In the genomic region with DNA sequence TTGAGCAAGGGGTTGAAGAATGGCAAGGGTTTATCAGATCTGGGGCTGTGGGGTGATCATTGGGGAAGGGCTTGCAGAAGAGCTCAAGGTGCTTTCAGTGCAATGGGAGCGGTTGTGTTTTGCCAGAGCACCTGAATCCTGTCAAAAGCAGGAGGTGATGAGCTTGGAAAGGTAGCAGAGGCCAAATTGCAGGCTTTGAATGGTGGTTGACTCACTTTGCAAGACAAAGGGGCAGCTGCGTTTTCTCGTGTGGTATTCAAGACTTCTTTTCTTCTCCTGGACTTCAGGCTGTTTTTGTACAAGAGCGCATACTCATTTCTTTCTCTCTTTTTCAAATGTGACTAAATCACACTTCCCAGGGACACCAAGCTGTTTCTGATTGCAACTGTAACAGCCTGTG, we compare ENCODE assay signal across 23 cellular contexts. TPM values are rescaled to one million over a fixed set of nuclear protein-coding genes. Genes with fewer than 3 reads are reported as not detected.
DNase-seq lines count a peak whose midpoint lies in the region; ATAC-seq, FAIRE-seq and TF ChIP-seq lines count a peak whose summit lies in the region.
"Had no signal": no experiment of that assay in that cellular context is flagged by ENCODE, and none has a peak within 500 bp of the region (broad histone marks: within the 10 kb centered on the region; RNA-seq: fewer than 3 reads in every experiment).

No MANE protein-coding gene starts in this region.

- H4K20me1 ChIP-seq in HepG2 (ENCODE audit: insufficient read depth, low read length), result no peaks in the 10 kb centered on the region

- ATAC-seq in HepG2 (no peak), right lobe of liver (no peak), GM21737 (IDR thresholded peaks at IDR 0.05; ENCODE audit: unreplicated experiment) (no peak), HG02588 (IDR thresholded peaks at IDR 0.05; ENCODE audit: unreplicated experiment) (no peak)
- ATAC-seq in activated T-helper 17 cell treated with anti-CD3 and anti-CD28 coated beads, Interleukin-2, amount 50 U/mL, for 72 hours (replicated peaks), result no peak
- ATAC-seq: pancreas, T-cell had no signal

- H3K4me1 ChIP-seq in HepG2 (ENCODE audit: insufficient read depth, low read length) (no peaks in the 10 kb centered on the region), right lobe of liver (no peaks in the 10 kb centered on the region)
- H3K4me1 ChIP-seq: breast epithelium, pancreas had no signal

- H3K27me3 Mint-ChIP-seq in activated T-helper 17 cell treated with anti-CD3 and anti-CD28 coated beads, Interleukin-2, amount 50 U/mL, for 72 hours, result no peaks in the 10 kb centered on the region
- H3K27me3 Mint-ChIP-seq: activated CD4-positive, alpha-beta T cell treated with anti-CD3 and anti-CD28 coated beads, Interleukin-2, amount 10 ng/mL, durations not matched to agents 7 days and 5 days; T-cell had no signal

- TF ChIP-seq RAD21 in HepG2 (CRISPR knock-in tag; IDR thresholded peaks at IDR 0.05), result no peak

- in situ Hi-C loops in HepG2 (cut with HindIII; ENCODE audit: extremely low pct_ligation_motif_present, low pct_unique_long_range_greater_than_20kb), result no loop called here

- intact Hi-C loops in HepG2 (cut with micrococcal nuclease; ENCODE audit: unreplicated experiment), result no loop called here
- intact Hi-C loops in right lobe of liver (cut with DNase I), result no loop called here

- H3K4me3 ChIP-seq in HepG2 (replicated peaks in 1 of 3; ENCODE audit: insufficient read depth in 1 of 3, low read depth in 2 of 3, low read length in 3 of 3), result no peak overlapping the region
- no peak overlapping the region for H3K4me3 ChIP-seq in right lobe of liver
- H3K4me3 ChIP-seq: breast epithelium, pancreas, sigmoid colon, vagina had no signal

- DNase-seq in HepG2 (ENCODE audit: low spot score) (no peak), right lobe of liver (no peak), iPS-NIHi7 (ENCODE audit: extremely low spot score) (peak; percentile 40), GM10266 (ENCODE audit: extremely low spot score) (no peak), activated gamma-delta T cell treated with Interleukin-2 at 50 U/mL for 16 hours (no peak)
- DNase-seq: ACHN; activated CD4-positive, alpha-beta T cell treated with anti-CD3 and anti-CD28 coated beads, Interleukin-2, amount 10 ng/mL, durations not matched to agents 7 days and 5 days; activated effector memory CD4-positive, alpha-beta T cell treated with anti-CD3 and anti-CD28 coated beads, Interleukin-2, amount 50 U/mL, for 16 hours; C1 segment of cervical spinal cord; GDM1; mesenchymal stem cell; NCI-H82; pancreas; sigmoid colon; T-cell had no signal

- H3K36me3 Mint-ChIP-seq in activated T-helper 17 cell treated with anti-CD3 and anti-CD28 coated beads, Interleukin-2, amount 50 U/mL, for 72 hours (ENCODE audit: low read depth), result peaks cover 100% of the 10 kb centered on the region

- H3K4me1 Mint-ChIP-seq in activated T-helper 17 cell treated with anti-CD3 and anti-CD28 coated beads, Interleukin-2, amount 50 U/mL, for 72 hours, result no peaks in the 10 kb centered on the region
- H3K4me1 Mint-ChIP-seq: activated CD4-positive, alpha-beta T cell treated with anti-CD3 and anti-CD28 coated beads, Interleukin-2, amount 10 ng/mL, durations not matched to agents 7 days and 5 days; T-cell had no signal

- H3K36me3 ChIP-seq in HepG2 (replicated peaks in 1 of 2; ENCODE audit: control insufficient read depth in 1 of 2, insufficient read depth in 2 of 2, low read length in 2 of 2) (peaks cover 79 to 98% of the 10 kb centered on the region in 2 experiments), right lobe of liver (peaks cover 10 to 100% (median 64%) of the 10 kb centered on the region in 4 donors)
- H3K36me3 ChIP-seq: breast epithelium had no signal

- POLR2A ChIA-PET in HepG2 (lab: Yijun Ruan, JAX), result no interaction called here

- TF ChIP-seq CTCF in HepG2 (CRISPR knock-in tag; IDR thresholded peaks at IDR 0.05) (no peak), right lobe of liver (IDR thresholded peaks at IDR 0.05) (no peak), GM10266 (IDR thresholded peaks at IDR 0.05; ENCODE audit: control insufficient read depth, insufficient read depth, low read depth, missing control alignments) (no peak)

- BruUV-seq in HepG2 (replicated peaks; lab: Mats Ljungman, UMichigan), result no TSS peak

- no peak overlapping the region for H3K4me3 Mint-ChIP-seq in activated T-helper 17 cell treated with anti-CD3 and anti-CD28 coated beads, Interleukin-2, amount 50 U/mL, for 72 hours
- H3K4me3 Mint-ChIP-seq: activated CD4-positive, alpha-beta T cell treated with anti-CD3 and anti-CD28 coated beads, Interleukin-2, amount 10 ng/mL, durations not matched to agents 7 days and 5 days; T-cell had no signal

- H3K4me2 ChIP-seq in HepG2 (ENCODE audit: low read depth, low read length), result no peak overlapping the region

- 100% methylated on average over 4 of the region's 4 CpGs for WGBS in HepG2 (ENCODE audit: low lambda C conversion rate)
- 100% methylated on average over 3 of the region's 4 CpGs for WGBS in right lobe of liver (ENCODE audit: insufficient coverage, low coverage, low lambda C conversion rate, missing lambda C conversion rate)

- CTCF ChIA-PET in HepG2 (lab: Yijun Ruan, JAX; ENCODE audit: low intra/inter-chr PET ratio, low total read pairs), result no interaction called here

- no peak overlapping the region for H3K9ac ChIP-seq in HepG2 (ENCODE audit: insufficient read depth, low read depth, low read length)

- no peaks in the 10 kb centered on the region for H3K9me3 Mint-ChIP-seq in activated T-helper 17 cell treated with anti-CD3 and anti-CD28 coated beads, Interleukin-2, amount 50 U/mL, for 72 hours
- H3K9me3 Mint-ChIP-seq: activated CD4-positive, alpha-beta T cell treated with anti-CD3 and anti-CD28 coated beads, Interleukin-2, amount 10 ng/mL, durations not matched to agents 7 days and 5 days; T-cell had no signal

- H3K27ac ChIP-seq in HepG2 (ENCODE audit: extremely low read length, insufficient read depth, low read length), result no peak overlapping the region
- H3K27ac ChIP-seq in right lobe of liver, result no peak overlapping the region
- H3K27ac ChIP-seq: pancreas had no signal

- H3K27ac Mint-ChIP-seq in activated T-helper 17 cell treated with anti-CD3 and anti-CD28 coated beads, Interleukin-2, amount 50 U/mL, for 72 hours, result peak overlapping the region; percentile 3
- H3K27ac Mint-ChIP-seq: activated CD4-positive, alpha-beta T cell treated with anti-CD3 and anti-CD28 coated beads, Interleukin-2, amount 10 ng/mL, durations not matched to agents 7 days and 5 days; T-cell had no signal

- no peaks in the 10 kb centered on the region for H3K9me3 ChIP-seq in HepG2 (ENCODE audit: low read length)
- no peaks in the 10 kb centered on the region for H3K9me3 ChIP-seq in right lobe of liver
- H3K9me3 ChIP-seq: breast epithelium, pancreas, sigmoid colon, vagina had no signal

- no peak for FAIRE-seq in HepG2 (lab: Jason Lieb, UNC)
- FAIRE-seq: H54, pancreas had no signal

- H2AFZ ChIP-seq in HepG2 (ENCODE audit: low read length), result no peak overlapping the region

- H3K27me3 ChIP-seq in HepG2 (ENCODE audit: control insufficient read depth in 1 of 2, insufficient read depth in 2 of 2, low read length in 2 of 2) (no peaks in the 10 kb centered on the region), right lobe of liver (no peaks in the 10 kb centered on the region)
- H3K27me3 ChIP-seq: breast epithelium, pancreas, sigmoid colon, vagina had no signal

- TF ChIP-seq EP300 in HepG2 (IDR thresholded peaks at IDR 0.05; ENCODE audit: low read depth in 2 of 2, low read length in 2 of 2) (no peak), HepG2 (CRISPR knock-in tag; IDR thresholded peaks at IDR 0.05; ENCODE audit: borderline replicate concordance) (no peak)

- no peaks in the 10 kb centered on the region for H3K79me2 ChIP-seq in HepG2 (ENCODE audit: insufficient read depth, low read length)

- no peak for TF ChIP-seq POLR2A in HepG2 (IDR thresholded peaks at IDR 0.05; ENCODE audit: insufficient read depth in 1 of 2, low read depth in 2 of 2, low read length in 2 of 2)
- no peak for TF ChIP-seq POLR2A in right lobe of liver (IDR thresholded peaks at IDR 0.05)

RNA-seq across cellular contexts. Expression of a gene that starts 32.3 kb away (rescaled TPM):
- total RNA-seq in HepG2 (2016; rRNA removed; fragmentation: Illumina TruSeq; extraction: Trizol), result not detected in 2 replicates
- not detected in 2 replicates for total RNA-seq in HepG2 (2016; cell fraction: cytosol; rRNA removed; fragmentation: Illumina TruSeq; extraction: Trizol; ENCODE audit: low read depth)
- total RNA-seq in HepG2 (2016; cell fraction: insoluble cytoplasmic fraction; rRNA removed; fragmentation: Illumina TruSeq; extraction: Trizol), result not detected in 2 replicates
- not detected in 2 replicates for total RNA-seq in HepG2 (2016; cell fraction: membrane; rRNA removed; fragmentation: Illumina TruSeq; extraction: Trizol)
- total RNA-seq in HepG2 (2016; cell fraction: nucleus; rRNA removed; fragmentation: Illumina TruSeq; extraction: Trizol), result not detected in 2 replicates
- polyA plus RNA-seq in HepG2 (2011; rRNA removed), result not detected in 2 replicates
- polyA plus RNA-seq in HepG2 (2011; cell fraction: cytosol; rRNA removed), result not detected in 2 replicates
- not detected in 2 replicates for polyA plus RNA-seq in HepG2 (2011; cell fraction: nucleus; rRNA removed)
- polyA plus RNA-seq in HepG2 (2012), result not detected in 2 replicates
- not detected in 2 replicates for polyA plus RNA-seq in HepG2 (2016; cell fraction: cytosol; fragmentation: Illumina TruSeq; extraction: Trizol; ENCODE audit: low read depth)
- not detected in 2 replicates for polyA plus RNA-seq in HepG2 (2016; cell fraction: insoluble cytoplasmic fraction; fragmentation: Illumina TruSeq; extraction: Trizol; ENCODE audit: low read depth)
- not detected in 2 replicates for polyA plus RNA-seq in HepG2 (2016; cell fraction: membrane; fragmentation: Illumina TruSeq; extraction: Trizol; ENCODE audit: low read depth)
- polyA plus RNA-seq in HepG2 (2016; cell fraction: nucleus; fragmentation: Illumina TruSeq; extraction: Trizol; ENCODE audit: insufficient read depth, low read depth), result not detected in 2 replicates
- polyA minus RNA-seq in HepG2 (2011; rRNA and poly(A)+ RNA removed; ENCODE audit: low replicate concordance), result not detected in 2 replicates
- not detected in 2 replicates for polyA minus RNA-seq in HepG2 (2011; cell fraction: cytosol; rRNA and poly(A)+ RNA removed)
- polyA minus RNA-seq in HepG2 (2011; cell fraction: nucleus; rRNA and poly(A)+ RNA removed), result not detected in 2 replicates
- total RNA-seq in right lobe of liver, result not detected
- total RNA-seq in activated T-helper 17 cell treated with anti-CD3 and anti-CD28 coated beads, Interleukin-2, amount 50 U/mL, for 72 hours, result not detected
- total RNA-seq: activated CD4-positive, alpha-beta T cell treated with anti-CD3 and anti-CD28 coated beads, Interleukin-2, amount 10 ng/mL, durations not matched to agents 7 days and 5 days; breast epithelium; pancreas; sigmoid colon; T-cell; temporal lobe; vagina had no signal
- polyA plus RNA-seq: adipose tissue, sigmoid colon had no signal

RNA-seq across cellular contexts. Expression of a gene that starts 50.0 kb away (rescaled TPM):
- total RNA-seq in HepG2 (2016; rRNA removed; fragmentation: Illumina TruSeq; extraction: Trizol), result 5.5 and 6.1 TPM in 2 replicates
- 3.0 TPM in 2 replicates for total RNA-seq in HepG2 (2016; cell fraction: cytosol; rRNA removed; fragmentation: Illumina TruSeq; extraction: Trizol; ENCODE audit: low read depth)
- total RNA-seq in HepG2 (2016; cell fraction: insoluble cytoplasmic fraction; rRNA removed; fragmentation: Illumina TruSeq; extraction: Trizol), result 5.5 TPM in 2 replicates
- total RNA-seq in HepG2 (2016; cell fraction: membrane; rRNA removed; fragmentation: Illumina TruSeq; extraction: Trizol), result 3.6 and 4.2 TPM in 2 replicates
- total RNA-seq in HepG2 (2016; cell fraction: nucleus; rRNA removed; fragmentation: Illumina TruSeq; extraction: Trizol), result 5.8 and 6.6 TPM in 2 replicates
- polyA plus RNA-seq in HepG2 (2011; rRNA removed), result 2.6 and 3.1 TPM in 2 replicates
- 2.7 and 3.2 TPM in 2 replicates for polyA plus RNA-seq in HepG2 (2011; cell fraction: cytosol; rRNA removed)
- polyA plus RNA-seq in HepG2 (2011; cell fraction: nucleus; rRNA removed), result 4.4 and 5.1 TPM in 2 replicates
- polyA plus RNA-seq in HepG2 (2012), result 4.1 and 4.8 TPM in 2 replicates
- polyA plus RNA-seq in HepG2 (2016; cell fraction: cytosol; fragmentation: Illumina TruSeq; extraction: Trizol; ENCODE audit: low read depth), result 1.9 and 2.2 TPM in 2 replicates
- 5.6 and 6.7 TPM in 2 replicates for polyA plus RNA-seq in HepG2 (2016; cell fraction: insoluble cytoplasmic fraction; fragmentation: Illumina TruSeq; extraction: Trizol; ENCODE audit: low read depth)
- 3.7 and 4.5 TPM in 2 replicates for polyA plus RNA-seq in HepG2 (2016; cell fraction: membrane; fragmentation: Illumina TruSeq; extraction: Trizol; ENCODE audit: low read depth)
- 5.9 and 6.7 TPM in 2 replicates for polyA plus RNA-seq in HepG2 (2016; cell fraction: nucleus; fragmentation: Illumina TruSeq; extraction: Trizol; ENCODE audit: insufficient read depth, low read depth)
- 0.77 and 2.5 TPM in 2 replicates for polyA minus RNA-seq in HepG2 (2011; rRNA and poly(A)+ RNA removed; ENCODE audit: low replicate concordance)
- polyA minus RNA-seq in HepG2 (2011; cell fraction: cytosol; rRNA and poly(A)+ RNA removed), result 0.62 and 1.6 TPM in 2 replicates
- 7.2 and 10.6 TPM in 2 replicates for polyA minus RNA-seq in HepG2 (2011; cell fraction: nucleus; rRNA and poly(A)+ RNA removed)
- total RNA-seq in right lobe of liver, result 1 to 10 TPM; 1.1 to 5.2 (median 2.2) TPM
- total RNA-seq in activated T-helper 17 cell treated with anti-CD3 and anti-CD28 coated beads, Interleukin-2, amount 50 U/mL, for 72 hours, result 1 to 10 TPM in 1 of 2 donors, under 1 TPM in 1; 0.32 to 2.0 TPM

RNA-seq across cellular contexts. Expression of a gene that starts 50.2 kb away (rescaled TPM):
- total RNA-seq in HepG2 (2016; rRNA removed; fragmentation: Illumina TruSeq; extraction: Trizol) (284 and 587 TPM in 2 replicates), right lobe of liver (100 to 1,000 TPM in 5 of 6 experiments, 10 to 100 TPM in 1; 91.7 to 188 (median 148) TPM)
- total RNA-seq in HepG2 (2016; cell fraction: cytosol; rRNA removed; fragmentation: Illumina TruSeq; extraction: Trizol; ENCODE audit: low read depth), result 65.3 and 71.8 TPM in 2 replicates
- 271 and 578 TPM in 2 replicates for total RNA-seq in HepG2 (2016; cell fraction: insoluble cytoplasmic fraction; rRNA removed; fragmentation: Illumina TruSeq; extraction: Trizol)
- total RNA-seq in HepG2 (2016; cell fraction: membrane; rRNA removed; fragmentation: Illumina TruSeq; extraction: Trizol), result 95.8 and 99.1 TPM in 2 replicates
- 514 and 600 TPM in 2 replicates for total RNA-seq in HepG2 (2016; cell fraction: nucleus; rRNA removed; fragmentation: Illumina TruSeq; extraction: Trizol)
- polyA plus RNA-seq in HepG2 (2011; rRNA removed), result 1,560 and 1,818 TPM in 2 replicates
- polyA plus RNA-seq in HepG2 (2011; cell fraction: cytosol; rRNA removed), result 1,385 TPM in 2 replicates
- polyA plus RNA-seq in HepG2 (2011; cell fraction: nucleus; rRNA removed), result 528 and 556 TPM in 2 replicates
- polyA plus RNA-seq in HepG2 (2012), result 566 and 592 TPM in 2 replicates
- 52.7 and 53.5 TPM in 2 replicates for polyA plus RNA-seq in HepG2 (2016; cell fraction: cytosol; fragmentation: Illumina TruSeq; extraction: Trizol; ENCODE audit: low read depth)
- 324 and 345 TPM in 2 replicates for polyA plus RNA-seq in HepG2 (2016; cell fraction: insoluble cytoplasmic fraction; fragmentation: Illumina TruSeq; extraction: Trizol; ENCODE audit: low read depth)
- polyA plus RNA-seq in HepG2 (2016; cell fraction: membrane; fragmentation: Illumina TruSeq; extraction: Trizol; ENCODE audit: low read depth), result 79.9 and 84.4 TPM in 2 replicates
- polyA plus RNA-seq in HepG2 (2016; cell fraction: nucleus; fragmentation: Illumina TruSeq; extraction: Trizol; ENCODE audit: insufficient read depth, low read depth), result 808 and 883 TPM in 2 replicates
- 817 and 1,556 TPM in 2 replicates for polyA minus RNA-seq in HepG2 (2011; rRNA and poly(A)+ RNA removed; ENCODE audit: low replicate concordance)
- polyA minus RNA-seq in HepG2 (2011; cell fraction: cytosol; rRNA and poly(A)+ RNA removed), result 735 and 849 TPM in 2 replicates
- 241 and 296 TPM in 2 replicates for polyA minus RNA-seq in HepG2 (2011; cell fraction: nucleus; rRNA and poly(A)+ RNA removed)
- 100 to 1,000 TPM; 112 to 178 TPM for total RNA-seq in activated T-helper 17 cell treated with anti-CD3 and anti-CD28 coated beads, Interleukin-2, amount 50 U/mL, for 72 hours
